11 cellular contexts compared by ENCODE assay signal in the genomic region with DNA sequence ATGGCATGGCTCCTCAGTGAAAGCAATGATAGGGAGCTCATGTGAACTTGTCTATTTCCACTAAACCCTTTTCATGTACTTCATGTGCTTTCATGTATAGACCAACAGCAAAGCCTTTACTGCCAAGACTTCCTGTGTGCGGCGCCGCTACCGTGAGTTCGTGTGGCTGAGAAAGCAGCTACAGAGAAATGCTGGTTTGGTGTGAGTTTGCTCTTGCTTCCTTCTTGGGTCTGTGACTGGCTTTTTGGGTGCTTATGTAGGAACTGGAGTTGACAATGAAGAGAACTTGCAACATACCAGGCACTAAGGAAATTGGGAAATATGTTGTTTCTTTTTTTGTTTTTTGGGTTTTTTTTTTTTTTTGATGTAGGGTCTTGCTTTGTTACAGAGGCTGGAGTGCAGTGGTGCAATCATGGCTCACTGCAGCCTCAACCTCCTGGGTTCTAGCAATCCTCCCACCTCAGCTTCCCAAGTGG. TPM values are rescaled to one million over a fixed set of nuclear protein-coding genes. Genes with fewer than 3 reads are reported as not detected.
DNase-seq lines count a peak whose midpoint lies in the region; ATAC-seq, FAIRE-seq and TF ChIP-seq lines count a peak whose summit lies in the region.
"Had no signal": no experiment of that assay in that cellular context is flagged by ENCODE, and none has a peak within 500 bp of the region (broad histone marks: within the 10 kb centered on the region; RNA-seq: fewer than 3 reads in every experiment).

No MANE protein-coding gene starts in this region.

- peak; percentile 39 for ATAC-seq in HG03378 (IDR thresholded peaks at IDR 0.05; ENCODE audit: unreplicated experiment)
- peak; percentile 75 for ATAC-seq in activated CD8-positive, alpha-beta T cell treated with anti-CD3 and anti-CD28 coated beads for 36 hours

- H3K36me3 Mint-ChIP-seq in activated CD8-positive, alpha-beta T cell treated with anti-CD3 and anti-CD28 coated beads for 36 hours (ENCODE audit: low read depth) = peaks cover 24% of the 10 kb centered on the region
- peaks cover 7% of the 10 kb centered on the region for H3K36me3 Mint-ChIP-seq in mesothelial cell of epicardium

- H3K36me3 ChIP-seq in WERI-Rb-1 = peaks cover 48% of the 10 kb centered on the region

- peak overlapping the region; percentile 90 for H3K27ac Mint-ChIP-seq in activated CD8-positive, alpha-beta T cell treated with anti-CD3 and anti-CD28 coated beads for 36 hours
- peak overlapping the region; percentile 9 for H3K27ac Mint-ChIP-seq in mesothelial cell of epicardium

- TF ChIP-seq POLR2A in GM12892 (IDR thresholded peaks at IDR 0.05; ENCODE audit: low read depth, low read length) = peak; percentile 50

- peaks cover 44% of the 10 kb centered on the region for H3K4me1 Mint-ChIP-seq in activated CD8-positive, alpha-beta T cell treated with anti-CD3 and anti-CD28 coated beads for 36 hours (ENCODE audit: low read depth)
- H3K4me1 Mint-ChIP-seq in mesothelial cell of epicardium = peaks cover 8% of the 10 kb centered on the region

- DNase-seq in GM12892 (ENCODE audit: insufficient read length) = no peak
- DNase-seq in activated CD8-positive, alpha-beta T cell treated with anti-CD3 and anti-CD28 coated beads for 36 hours = peak; percentile 73
- DNase-seq in mesothelial cell of epicardium (ENCODE audit: low spot score in 2 of 2, unreplicated experiment in 2 of 2) = no peak
- DNase-seq in NCI-H82 treated with DMSO at 0.1 percent for 48 hours (lab: John Stamatoyannopoulos, UW; ENCODE audit: unreplicated experiment) = no peak
- no peak for DNase-seq in WERI-Rb-1
- no peak for DNase-seq in H4 (ENCODE audit: low spot score)
- DNase-seq in NCI-H2081 treated with DMSO at 0.1 percent for 48 hours (lab: John Stamatoyannopoulos, UW) = no peak

- no peaks in the 10 kb centered on the region for H3K9me3 Mint-ChIP-seq in activated CD8-positive, alpha-beta T cell treated with anti-CD3 and anti-CD28 coated beads for 36 hours
- no peaks in the 10 kb centered on the region for H3K9me3 Mint-ChIP-seq in mesothelial cell of epicardium

- POLR2A ChIA-PET in activated CD8-positive, alpha-beta T cell treated with anti-CD3 and anti-CD28 coated beads for 36 hours (lab: Charles Lee) = interaction anchor here (0.6 to 1.6 kb wide), 7 partner anchors 11 to 327 kb away, joined by 3 to 6 read pairs (median 3); a partner anchor contains a TSS

- CTCF ChIA-PET in activated CD8-positive, alpha-beta T cell treated with anti-CD3 and anti-CD28 coated beads for 36 hours (lab: Charles Lee) = interaction anchor here (1.1 to 3.2 kb wide), 7 partner anchors 16 to 87 kb away, joined by 3 to 31 read pairs (median 8); no protein-coding TSS in a partner anchor

- H3K27ac ChIP-seq in WERI-Rb-1 = no peak overlapping the region
- H3K27ac ChIP-seq: KMS-11 had no signal

- H3K27me3 Mint-ChIP-seq in activated CD8-positive, alpha-beta T cell treated with anti-CD3 and anti-CD28 coated beads for 36 hours = no peaks in the 10 kb centered on the region
- H3K27me3 Mint-ChIP-seq in mesothelial cell of epicardium (ENCODE audit: low read depth) = no peaks in the 10 kb centered on the region

- H3K27me3 ChIP-seq in WERI-Rb-1 (ENCODE audit: insufficient read depth, low read depth, severe bottlenecking) = no peaks in the 10 kb centered on the region

- intact Hi-C loops in activated CD8-positive, alpha-beta T cell treated with anti-CD3 and anti-CD28 coated beads for 36 hours (cut with micrococcal nuclease) = no loop called here

- no peak for TF ChIP-seq CTCF in activated CD8-positive, alpha-beta T cell treated with anti-CD3 and anti-CD28 coated beads for 36 hours (IDR thresholded peaks at IDR 0.05)
- TF ChIP-seq CTCF in mesothelial cell of epicardium (IDR thresholded peaks at IDR 0.05; ENCODE audit: unreplicated experiment) (no peak), WERI-Rb-1 (IDR thresholded peaks at IDR 0.05; ENCODE audit: low read depth, low read length) (no peak)

- H3K4me3 ChIP-seq in WERI-Rb-1 (ENCODE audit: low read depth, low read length) = no peak overlapping the region
- H3K4me3 ChIP-seq: smooth muscle cell had no signal

- no peaks in the 10 kb centered on the region for H3K9me3 ChIP-seq in WERI-Rb-1 (ENCODE audit: severe bottlenecking)

- peak overlapping the region; percentile 54 for H3K4me3 Mint-ChIP-seq in activated CD8-positive, alpha-beta T cell treated with anti-CD3 and anti-CD28 coated beads for 36 hours
- no peak overlapping the region for H3K4me3 Mint-ChIP-seq in mesothelial cell of epicardium

- peak; percentile 89 for FAIRE-seq in GM12892 (lab: Jason Lieb, UNC)
- FAIRE-seq: G401.6 had no signal

RNA-seq across cellular contexts. Expression of a gene that starts 5.7 kb away (rescaled TPM):
- 79.8 TPM for polyA plus RNA-seq in GM12892 (2012; ENCODE audit: missing spikeins)
- total RNA-seq in activated CD8-positive, alpha-beta T cell treated with anti-CD3 and anti-CD28 coated beads for 36 hours = 10 to 100 TPM; 27.2 to 29.5 TPM
- total RNA-seq in mesothelial cell of epicardium = 16.2 to 20.1 TPM (median 18.4 TPM) in 3 replicates
- 15.2 and 17.4 TPM in 2 replicates for total RNA-seq in H4 (2014; rRNA removed; shearing (Covaris generic))

RNA-seq across cellular contexts. Expression of a gene that starts 12.0 kb away (rescaled TPM):
- polyA plus RNA-seq in GM12892 (2012; ENCODE audit: missing spikeins) = 78.8 TPM
- total RNA-seq in activated CD8-positive, alpha-beta T cell treated with anti-CD3 and anti-CD28 coated beads for 36 hours = 10 to 100 TPM; 52.3 to 53.0 TPM
- total RNA-seq in mesothelial cell of epicardium = 142 to 145 TPM (median 143 TPM) in 3 replicates
- 110 and 116 TPM in 2 replicates for total RNA-seq in H4 (2014; rRNA removed; shearing (Covaris generic))
